In the genomic region with DNA sequence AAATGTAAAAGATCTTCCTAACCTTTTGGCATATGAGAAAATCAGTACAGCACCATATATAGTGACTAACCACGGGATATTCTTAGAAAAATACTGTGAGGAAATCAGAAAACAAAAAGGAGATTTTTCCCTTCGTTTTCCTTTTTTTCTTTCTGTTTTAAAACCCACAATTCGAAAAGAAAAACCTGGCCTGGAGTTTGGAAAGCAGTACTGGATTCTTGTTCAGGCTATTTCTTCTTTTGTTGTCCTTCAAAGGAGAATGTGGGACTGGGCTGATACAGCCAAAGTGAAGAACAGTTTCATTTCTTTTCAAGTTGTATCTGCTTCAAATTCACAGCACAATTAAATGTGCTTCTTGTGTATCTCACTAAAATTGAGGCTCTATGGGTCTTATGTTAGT, we compare ENCODE assay signal across 12 cellular contexts.
A peak's percentile ranks its signal among the peaks of the same experiment; 100 is the strongest.
DNase-seq lines count a peak whose midpoint lies in the region; ATAC-seq, FAIRE-seq and TF ChIP-seq lines count a peak whose summit lies in the region.
"Had no signal": no experiment of that assay in that cellular context is flagged by ENCODE, and none has a peak within 500 bp of the region (broad histone marks: within the 10 kb centered on the region; RNA-seq: fewer than 3 reads in every experiment).

No MANE protein-coding gene starts in this region.

- no peaks in the 10 kb centered on the region for H3K4me1 ChIP-seq in right lobe of liver

- WGBS in right lobe of liver (ENCODE audit: insufficient coverage, low coverage, low lambda C conversion rate, missing lambda C conversion rate): 6% methylated on average over 3 of the region's 3 CpGs

- no peak for FAIRE-seq in GM19239 (lab: Jason Lieb, UNC)
- FAIRE-seq: G401.6 had no signal

- no peak for TF ChIP-seq CTCF in choroid plexus epithelial cell (conservative IDR thresholded peaks at IDR 0.05; ENCODE audit: low read depth, low read length)
- TF ChIP-seq CTCF in right lobe of liver (IDR thresholded peaks at IDR 0.05): no peak

- H3K4me3 ChIP-seq in choroid plexus epithelial cell (ENCODE audit: low read depth, low read length) (peak overlapping the region; percentile 4), right lobe of liver (peak overlapping the region in 2 of 3 donors; percentile 4 to 27)

- H3K9me3 ChIP-seq in right lobe of liver: no peaks in the 10 kb centered on the region

- peak overlapping the region in 2 of 3 donors; percentile 37 to 51 for H3K27ac ChIP-seq in right lobe of liver

- peak; percentile 13 for DNase-seq in NCI-H69 (lab: John Stamatoyannopoulos, UW)
- DNase-seq in choroid plexus epithelial cell (ENCODE audit: low read depth): peak; percentile 37
- no peak for DNase-seq in right lobe of liver
- DNase-seq in superior temporal gyrus (ENCODE audit: extremely low spot score): peak; percentile 88
- no peak for DNase-seq in activated CD4-positive, alpha-beta T cell treated with anti-CD3 and anti-CD28 coated beads for 4 hours
- DNase-seq in cerebellum (ENCODE audit: low spot score): no peak
- DNase-seq in GM19239 (ENCODE audit: insufficient read length, low spot score): no peak
- DNase-seq: CD8-positive, alpha-beta T cell; stimulated activated CD4-positive, alpha-beta T cell treated with anti-CD3 and anti-CD28 coated beads, Interleukin-4, amount 100 ng/mL, for 4 hours; stimulated activated naive CD4-positive, alpha-beta T cell had no signal

- intact Hi-C loops in right lobe of liver (cut with DNase I): no loop called here

- ATAC-seq in right lobe of liver: peak; percentile 34 to 60 (median 53)
- ATAC-seq in HG02884 (IDR thresholded peaks at IDR 0.05; ENCODE audit: unreplicated experiment): no peak
- ATAC-seq: CD8-positive, alpha-beta T cell had no signal

- no peaks in the 10 kb centered on the region for H3K36me3 ChIP-seq in right lobe of liver

- H3K27me3 ChIP-seq in right lobe of liver: no peaks in the 10 kb centered on the region

- no peak for TF ChIP-seq POLR2A in right lobe of liver (IDR thresholded peaks at IDR 0.05)

Comparison
In these comparisons a context has a peak if more than half of its experiments do, and no peak if none do; other contexts are left out.
1. DNase-seq: peak in NCI-H69 (single experiment), choroid plexus epithelial cell (single experiment) and superior temporal gyrus (single experiment); none in right lobe of liver (0 of 3), activated CD4-positive, alpha-beta T cell treated with anti-CD3 and anti-CD28 coated beads for 4 hours (0 of 2), cerebellum (single experiment) and GM19239 (single experiment).